9 cellular contexts compared by ENCODE assay signal in the genomic region with DNA sequence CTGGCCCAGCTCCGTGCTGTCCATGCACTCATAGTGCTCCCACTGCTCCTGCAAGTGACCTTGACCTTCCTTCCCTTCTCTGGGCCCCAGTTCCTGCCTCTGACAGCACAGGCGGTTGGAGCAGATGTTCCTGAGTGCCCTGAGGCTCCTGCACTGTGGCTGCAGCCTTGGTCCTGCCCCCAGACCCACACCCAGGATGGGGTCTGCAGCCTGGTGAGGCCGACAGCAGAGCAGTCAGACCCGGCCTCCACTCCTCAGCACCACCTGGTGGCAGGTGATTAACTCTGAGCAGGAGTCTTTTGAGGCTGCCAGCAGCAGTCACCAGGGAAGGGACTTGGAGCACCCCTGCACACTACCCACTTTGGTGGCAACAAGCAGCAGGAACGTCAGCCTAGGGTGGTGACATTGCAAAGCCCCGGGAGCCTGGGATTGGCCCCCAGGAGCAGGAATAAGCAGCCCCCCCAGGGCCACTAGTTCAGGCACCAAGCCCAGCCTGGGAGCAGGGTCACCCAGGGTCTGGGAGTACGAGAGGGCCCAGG.
A peak's percentile ranks its signal among the peaks of the same experiment; 100 is the strongest.
DNase-seq lines count a peak whose midpoint lies in the region; ATAC-seq and TF ChIP-seq lines count a peak whose summit lies in the region.
"Had no signal": no experiment of that assay in that cellular context is flagged by ENCODE, and none has a peak within 500 bp of the region (broad histone marks: within the 10 kb centered on the region; RNA-seq: fewer than 3 reads in every experiment).

No MANE protein-coding gene starts in this region.

- peak; percentile 82 for TF ChIP-seq CTCF in 22Rv1 (IDR thresholded peaks at IDR 0.05)
- peak; percentile 70 for TF ChIP-seq CTCF in GM12874 (IDR thresholded peaks at IDR 0.05; ENCODE audit: insufficient read depth, low read depth, low read length)

- peaks cover 7% of the 10 kb centered on the region for H3K4me1 Mint-ChIP-seq in activated naive CD8-positive, alpha-beta T cell treated with anti-CD3 and anti-CD28 coated beads, Interleukin-2, amount 10 ng/mL, durations not matched to agents 7 days and 5 days

- no peaks in the 10 kb centered on the region for H3K36me3 Mint-ChIP-seq in activated naive CD8-positive, alpha-beta T cell treated with anti-CD3 and anti-CD28 coated beads, Interleukin-2, amount 10 ng/mL, durations not matched to agents 7 days and 5 days

- H3K9me3 Mint-ChIP-seq in activated naive CD8-positive, alpha-beta T cell treated with anti-CD3 and anti-CD28 coated beads, Interleukin-2, amount 10 ng/mL, durations not matched to agents 7 days and 5 days, result no peaks in the 10 kb centered on the region

- no peak overlapping the region for H3K27ac Mint-ChIP-seq in activated naive CD8-positive, alpha-beta T cell treated with anti-CD3 and anti-CD28 coated beads, Interleukin-2, amount 10 ng/mL, durations not matched to agents 7 days and 5 days

- DNase-seq in NCI-H524 treated with DMSO at 0.1 percent for 48 hours (lab: John Stamatoyannopoulos, UW) (peak; percentile 33), iPS-NIHi11 (ENCODE audit: low spot score) (peak; percentile 84), NK-92 (lab: John Stamatoyannopoulos, UW; ENCODE audit: unreplicated experiment) (no peak)
- DNase-seq in activated naive CD8-positive, alpha-beta T cell treated with anti-CD3 and anti-CD28 coated beads, Interleukin-2, amount 10 ng/mL, durations not matched to agents 7 days and 5 days, result peak; percentile 66
- DNase-seq in stimulated activated CD8-positive, alpha-beta memory T cell treated with anti-CD3 and anti-CD28 coated beads, Interleukin-4, amount 100 ng/mL, for 48 hours, result peak; percentile 70

- H3K4me3 Mint-ChIP-seq in activated naive CD8-positive, alpha-beta T cell treated with anti-CD3 and anti-CD28 coated beads, Interleukin-2, amount 10 ng/mL, durations not matched to agents 7 days and 5 days, result no peak overlapping the region

- peaks cover 42% of the 10 kb centered on the region for H3K27me3 Mint-ChIP-seq in activated naive CD8-positive, alpha-beta T cell treated with anti-CD3 and anti-CD28 coated beads, Interleukin-2, amount 10 ng/mL, durations not matched to agents 7 days and 5 days

- POLR2A ChIA-PET in activated naive CD8-positive, alpha-beta T cell treated with anti-CD3 and anti-CD28 coated beads, Interleukin-2, amount 10 ng/mL, durations not matched to agents 7 days and 5 days (lab: Charles Lee), result no interaction called here

- no peak overlapping the region for H3K27ac ChIP-seq in 22Rv1
- H3K27ac ChIP-seq: skin epidermis had no signal

- peak; percentile 59 for ATAC-seq in activated naive CD8-positive, alpha-beta T cell treated with anti-CD3 and anti-CD28 coated beads, Interleukin-2, amount 10 ng/mL, durations not matched to agents 7 days and 5 days (ENCODE audit: low read depth)
- ATAC-seq in HG02678 (IDR thresholded peaks at IDR 0.05; ENCODE audit: unreplicated experiment), result no peak
